Comparison of ENCODE assay signal across 23 cellular contexts in the genomic region with DNA sequence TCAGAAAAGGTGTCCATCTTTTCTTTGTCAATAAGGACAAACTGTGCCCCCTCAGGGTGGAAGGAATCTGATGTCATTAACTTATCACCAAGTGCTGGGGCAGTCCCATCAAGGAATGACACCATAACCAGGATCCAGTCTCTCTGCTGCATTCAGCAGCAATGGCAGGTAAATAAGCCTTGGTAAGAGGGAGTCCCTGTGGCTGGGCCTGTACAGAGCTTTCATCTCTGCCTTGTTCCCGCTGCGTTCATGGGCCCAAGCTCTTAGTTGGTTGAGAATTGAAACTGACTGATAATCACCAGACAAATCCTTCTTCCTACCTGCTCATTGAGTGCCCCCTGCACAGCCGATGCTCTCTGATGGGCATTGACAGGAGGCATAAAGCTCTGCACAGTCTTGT. TPM values are rescaled to one million over a fixed set of nuclear protein-coding genes. Genes with fewer than 3 reads are reported as not detected.
"Had no signal": no experiment of that assay in that cellular context is flagged by ENCODE, and none has a peak within 500 bp of the region (broad histone marks: within the 10 kb centered on the region; RNA-seq: fewer than 3 reads in every experiment).

No MANE protein-coding gene starts in this region.

- H3K9ac ChIP-seq: KMS-11 had no signal

- H3K27me3 ChIP-seq: SJSA1 had no signal

- H3K9me3 ChIP-seq: SJSA1 had no signal

- DNase-seq: Kasumi-1, MM.1S, NCI-H1092 treated with DMSO at 0.1 percent for 48 hours, NCI-H1436, NCI-H187, NCI-H2029, NCI-H2081 treated with DMSO at 0.1 percent for 48 hours, NCI-H2171, NCI-H226, NCI-H446, NCI-H510A, NCI-H524 treated with DMSO at 0.1 percent for 48 hours, NCI-H69, NCI-H774, Right ventricle myocardium superior, RPMI8226, SIG-M5 had no signal

- H3K4me3 ChIP-seq: K562, SJSA1, SK-N-MC had no signal

- H3K36me3 ChIP-seq: SJSA1 had no signal

- ATAC-seq: K562 had no signal

- H3K4me1 ChIP-seq: SJSA1 had no signal

- H3K27ac ChIP-seq: HL-60, KMS-11, SJSA1, SK-N-MC had no signal

- H3K4me2 ChIP-seq: KMS-11 had no signal

RNA-seq across cellular contexts. Expression of a gene that starts 44.6 kb away (rescaled TPM):
- total RNA-seq: Right ventricle myocardium superior, SJSA1 had no signal
- polyA plus RNA-seq: IgD-negative memory B cell, K562 had no signal
